In the genomic region with DNA sequence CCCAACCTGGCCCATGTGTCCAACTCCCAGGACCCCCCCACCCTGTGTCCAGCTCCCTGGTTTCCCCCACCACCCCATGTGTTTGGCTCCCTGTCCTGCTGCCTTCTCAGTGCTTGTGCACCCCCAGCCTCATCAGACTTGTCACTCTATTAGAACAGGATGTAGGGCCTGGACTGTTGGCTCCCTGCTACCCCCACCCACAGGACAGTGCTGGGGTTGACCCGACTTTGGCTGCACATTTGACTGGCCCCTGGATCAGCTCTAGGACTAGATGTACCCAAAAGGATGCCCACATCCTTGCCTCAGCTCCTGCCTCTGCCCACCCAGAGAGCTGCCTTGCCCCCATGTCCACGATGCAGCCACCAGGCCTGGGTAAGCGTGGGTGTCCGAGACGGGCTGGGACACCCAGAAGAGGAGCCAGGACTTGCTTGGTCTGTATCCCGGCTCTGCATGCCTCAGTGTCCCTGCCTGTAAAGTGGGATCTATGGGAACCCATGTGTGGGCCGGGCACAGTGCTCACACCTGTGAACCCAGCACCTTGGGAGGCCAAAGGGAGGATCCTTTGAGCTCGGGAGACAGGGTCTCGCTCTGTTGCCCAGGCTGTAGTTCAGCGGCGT, we compare ENCODE assay signal across 1 cellular context.
TF ChIP-seq lines count a peak whose summit lies in the region.

No MANE protein-coding gene starts in this region.

TF ChIP-seq in HCT116, 20 proteins besides CTCF, POLR2A, EP300 and RAD21:
- TF ChIP-seq, protein P1, sequence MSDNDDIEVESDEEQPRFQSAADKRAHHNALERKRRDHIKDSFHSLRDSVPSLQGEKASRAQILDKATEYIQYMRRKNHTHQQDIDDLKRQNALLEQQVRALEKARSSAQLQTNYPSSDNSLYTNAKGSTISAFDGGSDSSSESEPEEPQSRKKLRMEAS (IDR thresholded peaks at IDR 0.05) = no peak
- TF ChIP-seq, protein P2, sequence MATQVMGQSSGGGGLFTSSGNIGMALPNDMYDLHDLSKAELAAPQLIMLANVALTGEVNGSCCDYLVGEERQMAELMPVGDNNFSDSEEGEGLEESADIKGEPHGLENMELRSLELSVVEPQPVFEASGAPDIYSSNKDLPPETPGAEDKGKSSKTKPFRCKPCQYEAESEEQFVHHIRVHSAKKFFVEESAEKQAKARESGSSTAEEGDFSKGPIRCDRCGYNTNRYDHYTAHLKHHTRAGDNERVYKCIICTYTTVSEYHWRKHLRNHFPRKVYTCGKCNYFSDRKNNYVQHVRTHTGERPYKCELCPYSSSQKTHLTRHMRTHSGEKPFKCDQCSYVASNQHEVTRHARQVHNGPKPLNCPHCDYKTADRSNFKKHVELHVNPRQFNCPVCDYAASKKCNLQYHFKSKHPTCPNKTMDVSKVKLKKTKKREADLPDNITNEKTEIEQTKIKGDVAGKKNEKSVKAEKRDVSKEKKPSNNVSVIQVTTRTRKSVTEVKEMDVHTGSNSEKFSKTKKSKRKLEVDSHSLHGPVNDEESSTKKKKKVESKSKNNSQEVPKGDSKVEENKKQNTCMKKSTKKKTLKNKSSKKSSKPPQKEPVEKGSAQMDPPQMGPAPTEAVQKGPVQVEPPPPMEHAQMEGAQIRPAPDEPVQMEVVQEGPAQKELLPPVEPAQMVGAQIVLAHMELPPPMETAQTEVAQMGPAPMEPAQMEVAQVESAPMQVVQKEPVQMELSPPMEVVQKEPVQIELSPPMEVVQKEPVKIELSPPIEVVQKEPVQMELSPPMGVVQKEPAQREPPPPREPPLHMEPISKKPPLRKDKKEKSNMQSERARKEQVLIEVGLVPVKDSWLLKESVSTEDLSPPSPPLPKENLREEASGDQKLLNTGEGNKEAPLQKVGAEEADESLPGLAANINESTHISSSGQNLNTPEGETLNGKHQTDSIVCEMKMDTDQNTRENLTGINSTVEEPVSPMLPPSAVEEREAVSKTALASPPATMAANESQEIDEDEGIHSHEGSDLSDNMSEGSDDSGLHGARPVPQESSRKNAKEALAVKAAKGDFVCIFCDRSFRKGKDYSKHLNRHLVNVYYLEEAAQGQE (IDR thresholded peaks at IDR 0.05; ENCODE audit: low read depth) = no peak
- no peak for TF ChIP-seq TCF7L2 (IDR thresholded peaks at IDR 0.05; ENCODE audit: borderline replicate concordance, extremely low read depth, insufficient read depth, insufficient read length)
- no peak for TF ChIP-seq YY1 (IDR thresholded peaks at IDR 0.05; ENCODE audit: extremely low read depth, insufficient replicate concordance, low read depth, low read length)
- TF ChIP-seq, protein P3, sequence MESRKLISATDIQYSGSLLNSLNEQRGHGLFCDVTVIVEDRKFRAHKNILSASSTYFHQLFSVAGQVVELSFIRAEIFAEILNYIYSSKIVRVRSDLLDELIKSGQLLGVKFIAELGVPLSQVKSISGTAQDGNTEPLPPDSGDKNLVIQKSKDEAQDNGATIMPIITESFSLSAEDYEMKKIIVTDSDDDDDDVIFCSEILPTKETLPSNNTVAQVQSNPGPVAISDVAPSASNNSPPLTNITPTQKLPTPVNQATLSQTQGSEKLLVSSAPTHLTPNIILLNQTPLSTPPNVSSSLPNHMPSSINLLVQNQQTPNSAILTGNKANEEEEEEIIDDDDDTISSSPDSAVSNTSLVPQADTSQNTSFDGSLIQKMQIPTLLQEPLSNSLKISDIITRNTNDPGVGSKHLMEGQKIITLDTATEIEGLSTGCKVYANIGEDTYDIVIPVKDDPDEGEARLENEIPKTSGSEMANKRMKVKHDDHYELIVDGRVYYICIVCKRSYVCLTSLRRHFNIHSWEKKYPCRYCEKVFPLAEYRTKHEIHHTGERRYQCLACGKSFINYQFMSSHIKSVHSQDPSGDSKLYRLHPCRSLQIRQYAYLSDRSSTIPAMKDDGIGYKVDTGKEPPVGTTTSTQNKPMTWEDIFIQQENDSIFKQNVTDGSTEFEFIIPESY (IDR thresholded peaks at IDR 0.05; ENCODE audit: extremely low read depth, insufficient replicate concordance, low read length) = no peak
- TF ChIP-seq ELF1 (IDR thresholded peaks at IDR 0.05; ENCODE audit: borderline replicate concordance, low read depth) = no peak
- TF ChIP-seq SP1 (IDR thresholded peaks at IDR 0.05; ENCODE audit: low read depth) = no peak
- no peak for TF ChIP-seq ZFX (IDR thresholded peaks at IDR 0.05)
